ENCODE assay signal across 8 cellular contexts in the genomic region with DNA sequence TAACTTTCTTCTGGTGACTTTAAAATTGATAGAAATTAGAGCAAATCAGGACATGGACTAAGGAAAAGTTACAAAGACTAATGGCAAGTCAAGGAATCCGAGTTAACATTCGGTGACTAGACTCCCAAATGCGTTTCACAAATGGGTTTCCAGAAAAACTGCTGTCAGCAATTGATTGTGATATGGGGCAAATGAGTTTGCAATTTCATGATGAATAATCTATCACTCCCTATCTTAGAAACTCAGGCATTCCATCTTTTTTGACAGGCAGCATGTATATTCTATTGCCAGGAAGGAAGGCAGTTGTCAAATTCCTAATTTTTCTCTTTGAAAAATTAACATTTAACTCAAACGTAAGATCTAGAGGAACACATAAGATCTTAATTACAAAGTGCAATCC.
"Had no signal": no experiment of that assay in that cellular context is flagged by ENCODE, and none has a peak within 500 bp of the region (broad histone marks: within the 10 kb centered on the region; RNA-seq: fewer than 3 reads in every experiment).

No MANE protein-coding gene starts in this region.

- H3K9me3 Mint-ChIP-seq: IgD-negative memory B cell had no signal

- H3K27ac ChIP-seq: HL-60, KMS-11 had no signal

- H3K27ac Mint-ChIP-seq: IgD-negative memory B cell had no signal

- DNase-seq: IMR-90, KBM-7, KG1 had no signal

- H3K4me3 Mint-ChIP-seq: IgD-negative memory B cell had no signal

- H3K4me1 Mint-ChIP-seq: IgD-negative memory B cell had no signal

- ATAC-seq: HepG2 had no signal

- FAIRE-seq: HepG2, HTR-8/SVneo had no signal

- H3K4me2 ChIP-seq: KMS-11 had no signal

- H3K9ac ChIP-seq: KMS-11 had no signal
